ENCODE assay signal across 19 cellular contexts in the genomic region with DNA sequence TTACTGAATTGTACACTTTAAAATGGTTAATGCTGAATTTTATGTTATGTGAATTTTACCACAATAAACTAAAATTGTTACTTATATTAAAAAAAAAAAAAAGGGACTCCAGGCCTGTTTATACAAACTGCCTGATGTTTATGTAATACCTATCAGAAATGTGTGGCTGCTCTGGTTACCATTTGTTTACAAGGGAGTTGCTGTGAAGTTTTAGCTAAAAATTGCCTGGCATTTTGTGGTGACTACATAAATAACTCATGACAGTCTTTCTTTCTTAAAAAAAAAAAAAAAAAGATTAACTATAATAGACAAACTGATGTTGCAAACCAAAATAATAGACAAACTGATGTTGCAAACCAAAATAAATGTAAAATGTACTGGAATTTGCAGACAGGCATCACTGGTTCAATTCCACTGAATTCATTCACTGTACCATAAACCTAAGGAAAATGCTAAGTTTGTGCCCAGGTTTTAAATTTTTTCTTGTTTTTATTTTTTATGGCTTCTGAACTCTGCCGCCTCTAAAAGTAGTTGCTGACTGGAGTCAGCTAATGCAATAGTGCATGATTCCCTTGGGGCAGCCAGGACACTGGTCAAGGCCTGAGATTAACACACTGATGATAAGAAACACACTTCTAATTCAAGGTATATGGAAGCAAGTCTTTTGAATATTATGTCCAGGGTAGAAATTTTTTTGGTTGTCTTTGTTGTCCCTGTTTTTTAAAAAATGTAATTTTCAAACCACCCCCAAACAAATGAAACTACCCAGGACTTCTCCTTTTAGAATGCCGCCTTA.
DNase-seq lines count a peak whose midpoint lies in the region; ATAC-seq and TF ChIP-seq lines count a peak whose summit lies in the region.
"Had no signal": no experiment of that assay in that cellular context is flagged by ENCODE, and none has a peak within 500 bp of the region (broad histone marks: within the 10 kb centered on the region; RNA-seq: fewer than 3 reads in every experiment).

No MANE protein-coding gene starts in this region.

- H4K20me1 ChIP-seq in Karpas-422 (ENCODE audit: insufficient read depth, low read depth, low read length): no peaks in the 10 kb centered on the region

- H3K4me3 ChIP-seq in Karpas-422 (ENCODE audit: low read length): no peak overlapping the region
- no peak overlapping the region for H3K4me3 ChIP-seq in coronary artery
- H3K4me3 ChIP-seq: lung had no signal

- no peaks in the 10 kb centered on the region for H3K79me2 ChIP-seq in Karpas-422 (ENCODE audit: low read length)

- peak; percentile 45 for DNase-seq in AG20443 (ENCODE audit: low spot score)
- DNase-seq in Karpas-422: peak; percentile 56
- DNase-seq in coronary artery (ENCODE audit: low spot score): no peak
- peak; percentile 46 for DNase-seq in renal cortical epithelial cell (ENCODE audit: low read depth)
- no peak for DNase-seq in NCI-H1417 (lab: John Stamatoyannopoulos, UW)
- no peak for DNase-seq in hepatic stellate cell (ENCODE audit: low spot score)
- DNase-seq in NCI-H2029 treated with DMSO at 0.1 percent for 48 hours (lab: John Stamatoyannopoulos, UW): no peak
- DNase-seq: activated CD8-positive, alpha-beta T cell treated with anti-CD3 and anti-CD28 coated beads for 36 hours; activated naive CD8-positive, alpha-beta T cell treated with anti-CD3 and anti-CD28 coated beads for 36 hours; BE2C; caudate nucleus; effector memory CD8-positive, alpha-beta T cell; foreskin keratinocyte; NCI-H1092 treated with DMSO at 0.1 percent for 48 hours; T-cell; WERI-Rb-1 had no signal

- no peaks in the 10 kb centered on the region for H3K27me3 ChIP-seq in Karpas-422 (ENCODE audit: low read length)
- H3K27me3 ChIP-seq: BE2C, foreskin keratinocyte had no signal

- peak overlapping the region; percentile 65 for H3K4me2 ChIP-seq in Karpas-422 (ENCODE audit: low read depth, low read length, poor library complexity, severe bottlenecking)

- H2AFZ ChIP-seq in Karpas-422 (ENCODE audit: low read length): peak overlapping the region; percentile 17; the same call in 1 of the 2 replicates

- ATAC-seq in GM21515 (IDR thresholded peaks at IDR 0.05; ENCODE audit: unreplicated experiment): no peak
- ATAC-seq: activated CD8-positive, alpha-beta T cell treated with anti-CD3 and anti-CD28 coated beads for 36 hours; effector memory CD8-positive, alpha-beta T cell; foreskin keratinocyte; T-cell had no signal

- peaks cover 24% of the 10 kb centered on the region for H3K4me1 ChIP-seq in Karpas-422 (ENCODE audit: low read length)
- H3K4me1 ChIP-seq: BE2C had no signal

- H3K9me2 ChIP-seq in Karpas-422 (replicated peaks; ENCODE audit: insufficient read depth, low read length): no peaks in the 10 kb centered on the region

- H3K9me3 ChIP-seq in Karpas-422 (ENCODE audit: low read length): no peaks in the 10 kb centered on the region
- H3K9me3 ChIP-seq: BE2C had no signal

- peak overlapping the region; percentile 21; the same call in 1 of the 2 replicates for H3K9ac ChIP-seq in Karpas-422 (ENCODE audit: low read length)

- no peaks in the 10 kb centered on the region for H3K36me3 ChIP-seq in Karpas-422 (ENCODE audit: insufficient read depth, low read length)
- H3K36me3 ChIP-seq: BE2C, WERI-Rb-1 had no signal

- H3K27ac ChIP-seq in Karpas-422 (ENCODE audit: low read length) (peak overlapping the region; percentile 64), coronary artery (peak overlapping the region; percentile 8 to 60)
- H3K27ac ChIP-seq: foreskin keratinocyte, RWPE1, WERI-Rb-1 had no signal

- TF ChIP-seq CTCF in coronary artery (IDR thresholded peaks at IDR 0.05): no peak

Comparison
In these comparisons a context has a peak if more than half of its experiments do, and no peak if none do; other contexts are left out.
1. DNase-seq: peak in AG20443 (single experiment), Karpas-422 (single experiment) and renal cortical epithelial cell (single experiment); none in coronary artery (single experiment), NCI-H1417 (0 of 3), hepatic stellate cell (single experiment) and NCI-H2029 treated with DMSO at 0.1 percent for 48 hours (single experiment).